Comparison of ENCODE assay signal across 21 cellular contexts in the genomic region with DNA sequence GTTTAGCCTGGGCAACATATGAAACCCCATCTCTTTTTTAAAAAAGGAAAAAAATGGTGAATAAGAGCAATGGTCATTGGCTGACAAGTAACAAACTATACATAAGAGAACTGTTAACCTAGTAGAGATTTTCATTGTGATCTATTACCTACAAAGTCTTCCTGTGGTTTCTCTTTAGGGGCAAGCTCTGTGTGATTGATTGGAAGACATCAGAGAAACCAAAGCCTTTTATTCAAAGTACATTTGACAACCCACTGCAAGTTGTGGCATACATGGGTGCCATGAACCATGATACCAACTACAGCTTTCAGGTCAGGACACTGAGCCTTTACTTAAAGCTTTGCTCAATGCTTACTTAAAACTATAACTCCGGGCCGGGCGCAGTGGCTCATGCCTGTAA. TPM values are rescaled to one million over a fixed set of nuclear protein-coding genes. Genes with fewer than 3 reads are reported as not detected.
A peak's percentile ranks its signal among the peaks of the same experiment; 100 is the strongest.
DNase-seq lines count a peak whose midpoint lies in the region; ATAC-seq and TF ChIP-seq lines count a peak whose summit lies in the region.
"Had no signal": no experiment of that assay in that cellular context is flagged by ENCODE, and none has a peak within 500 bp of the region (broad histone marks: within the 10 kb centered on the region; RNA-seq: fewer than 3 reads in every experiment).

No MANE protein-coding gene starts in this region.

- H3K27ac ChIP-seq in CD4-positive, alpha-beta T cell (ENCODE audit: low read depth, low read length) = no peak overlapping the region
- H3K27ac ChIP-seq: A549, PC-9 had no signal

- peaks cover 16% of the 10 kb centered on the region for H3K36me3 Mint-ChIP-seq in activated naive CD8-positive, alpha-beta T cell
- H3K36me3 Mint-ChIP-seq in activated naive CD8-positive, alpha-beta T cell treated with anti-CD3 and anti-CD28 coated beads for 36 hours = peaks cover 33% of the 10 kb centered on the region
- H3K36me3 Mint-ChIP-seq in CD4-positive, alpha-beta T cell (ENCODE audit: low read depth) = peaks cover 39% of the 10 kb centered on the region
- H3K36me3 Mint-ChIP-seq in T-cell = peaks cover 24% of the 10 kb centered on the region
- H3K36me3 Mint-ChIP-seq in effector memory CD8-positive, alpha-beta T cell (ENCODE audit: insufficient read depth) = peaks cover 27% of the 10 kb centered on the region
- peaks cover 34% of the 10 kb centered on the region for H3K36me3 Mint-ChIP-seq in WTC11

- no peak overlapping the region for H3K27ac Mint-ChIP-seq in activated naive CD8-positive, alpha-beta T cell
- no peak overlapping the region for H3K27ac Mint-ChIP-seq in activated naive CD8-positive, alpha-beta T cell treated with anti-CD3 and anti-CD28 coated beads for 36 hours
- H3K27ac Mint-ChIP-seq in CD4-positive, alpha-beta T cell = peak overlapping the region; percentile 36
- H3K27ac Mint-ChIP-seq in T-cell (peak overlapping the region in 1 of 2 donors; percentile 16), WTC11 (no peak overlapping the region)
- H3K27ac Mint-ChIP-seq in effector memory CD8-positive, alpha-beta T cell = peak overlapping the region; percentile 67 to 84
- H3K27ac Mint-ChIP-seq: B cell had no signal

- CTCF ChIA-PET in CD4-positive, alpha-beta T cell (lab: Charles Lee) = interaction anchor here (0.5 to 0.8 kb wide), 2 partner anchors 14 to 30 kb away, joined by 3 read pairs; no protein-coding TSS in a partner anchor
- CTCF ChIA-PET in T-cell (lab: Charles Lee) = interaction anchor here (1.0 to 1.4 kb wide), 4 partner anchors 11 to 30 kb away, joined by 3 to 5 read pairs (median 3); no protein-coding TSS in a partner anchor
- CTCF ChIA-PET in WTC11 (lab: Charles Lee) = no interaction called here

- no peak for TF ChIP-seq CTCF in CD4-positive, alpha-beta T cell (IDR thresholded peaks at IDR 0.05)
- no peak for TF ChIP-seq CTCF in WTC11 (IDR thresholded peaks at IDR 0.05)

- POLR2A ChIA-PET in CD4-positive, alpha-beta T cell (lab: Charles Lee) = interaction anchor here (1.1 to 1.4 kb wide), 3 partner anchors 17 to 22 kb away, joined by 3 to 5 read pairs (median 3); no protein-coding TSS in a partner anchor
- POLR2A ChIA-PET in T-cell (lab: Charles Lee) = interaction anchor here in 1 of 2 donors (0.6 kb wide), 2 partner anchors 306 to 415 kb away, joined by 3 read pairs; a partner anchor contains a TSS
- POLR2A ChIA-PET in WTC11 (lab: Charles Lee) = no interaction called here

- peak overlapping the region; percentile 9 for H3K4me3 Mint-ChIP-seq in activated naive CD8-positive, alpha-beta T cell
- no peak overlapping the region for H3K4me3 Mint-ChIP-seq in activated naive CD8-positive, alpha-beta T cell treated with anti-CD3 and anti-CD28 coated beads for 36 hours
- peak overlapping the region; percentile 16 for H3K4me3 Mint-ChIP-seq in CD4-positive, alpha-beta T cell
- H3K4me3 Mint-ChIP-seq in T-cell = peak overlapping the region in 1 of 3 donors; percentile 54
- no peak overlapping the region for H3K4me3 Mint-ChIP-seq in effector memory CD8-positive, alpha-beta T cell
- H3K4me3 Mint-ChIP-seq in WTC11 = no peak overlapping the region
- H3K4me3 Mint-ChIP-seq: B cell had no signal

- intact Hi-C loops in CD4-positive, alpha-beta T cell (cut with DNase I, micrococcal nuclease) = no loop called here

- peaks cover 15% of the 10 kb centered on the region for H3K4me1 Mint-ChIP-seq in activated naive CD8-positive, alpha-beta T cell (ENCODE audit: low read depth)
- H3K4me1 Mint-ChIP-seq in activated naive CD8-positive, alpha-beta T cell treated with anti-CD3 and anti-CD28 coated beads for 36 hours = peaks cover 21% of the 10 kb centered on the region
- peaks cover 30% of the 10 kb centered on the region for H3K4me1 Mint-ChIP-seq in CD4-positive, alpha-beta T cell (ENCODE audit: low read depth)
- H3K4me1 Mint-ChIP-seq in T-cell (peaks cover 16 to 27% (median 18%) of the 10 kb centered on the region in 3 donors), WTC11 (peaks cover 13% of the 10 kb centered on the region)
- H3K4me1 Mint-ChIP-seq in effector memory CD8-positive, alpha-beta T cell (ENCODE audit: low read depth in 2 of 2) = peaks cover 0 to 9% of the 10 kb centered on the region in 2 donors

- ATAC-seq in CD4-positive, alpha-beta T cell (ENCODE audit: poor library complexity) = peak; percentile 74
- peak; percentile 60 to 99 (median 68) for ATAC-seq in T-cell (replicated peaks in 1 of 4)
- ATAC-seq in effector memory CD8-positive, alpha-beta T cell (replicated peaks) = no peak
- ATAC-seq in WTC11 = no peak
- ATAC-seq in GM21515 (IDR thresholded peaks at IDR 0.05; ENCODE audit: unreplicated experiment) = no peak
- ATAC-seq: A549, K562 had no signal

- DNase-seq in activated naive CD8-positive, alpha-beta T cell treated with anti-CD3 and anti-CD28 coated beads for 36 hours = no peak
- DNase-seq in CD4-positive, alpha-beta T cell = no peak
- DNase-seq in T-cell (peak in 2 of 34 experiments; percentile 11 to 27), KG1 (lab: John Stamatoyannopoulos, UW) (no peak), WTC11 (ENCODE audit: low spot score) (no peak)
- no peak for DNase-seq in effector memory CD8-positive, alpha-beta T cell
- DNase-seq: MM.1S, NCI-H1048, NCI-H1417 treated with DMSO at 0.1 percent for 48 hours, NCI-H1930, NCI-H226, NCI-H510A treated with DMSO at 0.1 percent for 48 hours, NCI-H748 treated with DMSO at 0.1 percent for 48 hours, PC-9, RPMI8226, SHP77 had no signal

- H3K9me3 Mint-ChIP-seq in activated naive CD8-positive, alpha-beta T cell (ENCODE audit: low read depth) = no peaks in the 10 kb centered on the region
- no peaks in the 10 kb centered on the region for H3K9me3 Mint-ChIP-seq in activated naive CD8-positive, alpha-beta T cell treated with anti-CD3 and anti-CD28 coated beads for 36 hours
- no peaks in the 10 kb centered on the region for H3K9me3 Mint-ChIP-seq in CD4-positive, alpha-beta T cell
- H3K9me3 Mint-ChIP-seq in T-cell = no peaks in the 10 kb centered on the region
- no peaks in the 10 kb centered on the region for H3K9me3 Mint-ChIP-seq in effector memory CD8-positive, alpha-beta T cell
- no peaks in the 10 kb centered on the region for H3K9me3 Mint-ChIP-seq in WTC11

- H3K27me3 Mint-ChIP-seq in activated naive CD8-positive, alpha-beta T cell = peaks cover under 1% of the 10 kb centered on the region
- H3K27me3 Mint-ChIP-seq in activated naive CD8-positive, alpha-beta T cell treated with anti-CD3 and anti-CD28 coated beads for 36 hours = no peaks in the 10 kb centered on the region
- no peaks in the 10 kb centered on the region for H3K27me3 Mint-ChIP-seq in CD4-positive, alpha-beta T cell
- H3K27me3 Mint-ChIP-seq in T-cell = no peaks in the 10 kb centered on the region
- H3K27me3 Mint-ChIP-seq in effector memory CD8-positive, alpha-beta T cell = no peaks in the 10 kb centered on the region
- H3K27me3 Mint-ChIP-seq in WTC11 (ENCODE audit: low read depth) = no peaks in the 10 kb centered on the region
- H3K27me3 Mint-ChIP-seq: B cell had no signal

- H3K27me3 ChIP-seq in CD4-positive, alpha-beta T cell (ENCODE audit: control insufficient read depth, insufficient read depth, low read length) = no peaks in the 10 kb centered on the region

- H3K9me3 ChIP-seq in CD4-positive, alpha-beta T cell (ENCODE audit: control insufficient read depth, low read length) = no peaks in the 10 kb centered on the region
- H3K9me3 ChIP-seq: A549 had no signal

TF ChIP-seq in WTC11, 78 proteins besides CTCF, POLR2A, EP300 and RAD21 (continues in another document):
- TF ChIP-seq ESRRA (CRISPR knock-in tag; IDR thresholded peaks at IDR 0.05; ENCODE audit: borderline replicate concordance) (no peak), TEAD4 (CRISPR knock-in tag; IDR thresholded peaks at IDR 0.05) (no peak), IRF2 (CRISPR knock-in tag; IDR thresholded peaks at IDR 0.05; ENCODE audit: borderline replicate concordance, low read depth) (no peak), NFYB (CRISPR knock-in tag; conservative IDR thresholded peaks at IDR 0.05; ENCODE audit: low read depth) (no peak), ZNF416 (CRISPR knock-in tag; IDR thresholded peaks at IDR 0.05) (no peak), ZBTB21 (CRISPR knock-in tag; IDR thresholded peaks at IDR 0.05; ENCODE audit: borderline replicate concordance) (no peak), CREM (CRISPR knock-in tag; IDR thresholded peaks at IDR 0.05) (no peak)
- TF ChIP-seq, protein P1, sequence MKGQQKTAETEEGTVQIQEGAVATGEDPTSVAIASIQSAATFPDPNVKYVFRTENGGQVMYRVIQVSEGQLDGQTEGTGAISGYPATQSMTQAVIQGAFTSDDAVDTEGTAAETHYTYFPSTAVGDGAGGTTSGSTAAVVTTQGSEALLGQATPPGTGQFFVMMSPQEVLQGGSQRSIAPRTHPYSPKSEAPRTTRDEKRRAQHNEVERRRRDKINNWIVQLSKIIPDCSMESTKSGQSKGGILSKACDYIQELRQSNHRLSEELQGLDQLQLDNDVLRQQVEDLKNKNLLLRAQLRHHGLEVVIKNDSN (CRISPR knock-in tag; IDR thresholded peaks at IDR 0.05) = no peak

RNA-seq across cellular contexts. Expression of a gene that starts 19.2 kb away (rescaled TPM):
- 10 to 100 TPM; 30.1 to 30.9 TPM for total RNA-seq in activated naive CD8-positive, alpha-beta T cell treated with anti-CD3 and anti-CD28 coated beads for 36 hours
- 1 to 10 TPM; 4.5 to 4.6 TPM for total RNA-seq in CD4-positive, alpha-beta T cell
- total RNA-seq in T-cell = 10 to 100 TPM in 3 of 5 donors, 1 to 10 TPM in 2; 7.3 to 15.0 (median 12.8) TPM
- total RNA-seq in WTC11 (2021) = 55.0 to 59.2 TPM (median 56.0 TPM) in 3 replicates

RNA-seq across cellular contexts. Expression of a gene that starts 19.4 kb away (rescaled TPM):
- 100 to 1,000 TPM; 198 to 235 TPM for total RNA-seq in activated naive CD8-positive, alpha-beta T cell treated with anti-CD3 and anti-CD28 coated beads for 36 hours
- 10 to 100 TPM; 58.3 to 60.3 TPM for total RNA-seq in CD4-positive, alpha-beta T cell
- total RNA-seq in T-cell (10 to 100 TPM; 53.6 to 68.9 (median 56.7) TPM), WTC11 (2021) (172 to 192 TPM (median 173 TPM) in 3 replicates)

Comparison
In these comparisons a context has a peak if more than half of its experiments do, and no peak if none do; other contexts are left out.
1. H3K4me3 Mint-ChIP-seq: peak in activated naive CD8-positive, alpha-beta T cell (single experiment) and CD4-positive, alpha-beta T cell (single experiment); none in activated naive CD8-positive, alpha-beta T cell treated with anti-CD3 and anti-CD28 coated beads for 36 hours (single experiment), effector memory CD8-positive, alpha-beta T cell (0 of 2) and WTC11 (single experiment).
2. H3K27ac Mint-ChIP-seq: peak in CD4-positive, alpha-beta T cell (single experiment) and effector memory CD8-positive, alpha-beta T cell (2 of 2); none in activated naive CD8-positive, alpha-beta T cell (single experiment), activated naive CD8-positive, alpha-beta T cell treated with anti-CD3 and anti-CD28 coated beads for 36 hours (single experiment) and WTC11 (single experiment).
3. ATAC-seq: peak in CD4-positive, alpha-beta T cell (single experiment) and T-cell (4 of 4); none in effector memory CD8-positive, alpha-beta T cell (single experiment), WTC11 (single experiment) and GM21515 (single experiment).